Comparison of ENCODE assay signal across 16 cellular contexts in the genomic region with DNA sequence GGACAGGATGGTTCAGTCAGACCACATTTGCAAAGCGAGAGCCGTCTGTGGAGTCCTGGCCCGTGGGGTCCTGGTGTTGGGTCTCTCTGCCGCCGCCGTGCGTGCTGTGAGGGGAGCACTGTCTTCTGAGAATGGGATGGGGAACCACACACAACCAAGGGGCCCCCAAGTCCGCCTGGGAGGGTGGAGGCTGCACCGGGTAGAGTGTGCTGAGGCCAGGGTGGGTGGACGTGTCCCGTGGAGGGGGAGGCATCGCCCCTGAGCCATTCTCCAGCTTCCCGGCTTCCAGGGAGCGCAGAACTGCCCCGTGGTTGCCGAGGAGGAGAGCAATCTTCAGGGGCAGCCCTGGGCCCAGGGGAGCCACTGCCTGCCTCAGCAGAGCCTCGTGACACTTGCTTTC.
"Had no signal": no experiment of that assay in that cellular context is flagged by ENCODE, and none has a peak within 500 bp of the region (broad histone marks: within the 10 kb centered on the region; RNA-seq: fewer than 3 reads in every experiment).

No MANE protein-coding gene starts in this region.

- H3K4me3 Mint-ChIP-seq: activated CD4-positive, alpha-beta memory T cell treated with anti-CD3 and anti-CD28 coated beads, Interleukin-2, amount 10 ng/mL, durations not matched to agents 7 days and 5 days; activated CD4-positive, alpha-beta T cell treated with anti-CD3 and anti-CD28 coated beads for 36 hours; activated naive CD4-positive, alpha-beta T cell treated with anti-CD3 and anti-CD28 coated beads, Interleukin-2, amount 10 ng/mL, durations not matched to agents 7 days and 5 days; activated T-cell treated with anti-CD3 and anti-CD28 coated beads, Interleukin-2, amount 50 U/mL, for 24 hours; natural killer cell treated with Interleukin-12 subunit alpha and Interleukin-12 subunit beta and Interleukin-15 and Interleukin-18, amount 100 ng/mL, for 72 hours; stimulated activated naive CD8-positive, alpha-beta T cell treated with anti-CD3 and anti-CD28 coated beads, Interleukin-15, amount 100 ng/mL, for 72 hours; T-helper 17 cell had no signal

- H3K27me3 Mint-ChIP-seq: activated CD4-positive, alpha-beta memory T cell treated with anti-CD3 and anti-CD28 coated beads, Interleukin-2, amount 10 ng/mL, durations not matched to agents 7 days and 5 days; activated CD4-positive, alpha-beta T cell treated with anti-CD3 and anti-CD28 coated beads for 36 hours had no signal

- ATAC-seq: activated CD4-positive, alpha-beta T cell treated with anti-CD3 and anti-CD28 coated beads for 36 hours; stimulated activated naive CD8-positive, alpha-beta T cell treated with anti-CD3 and anti-CD28 coated beads, Interleukin-15, amount 100 ng/mL, for 72 hours; T-helper 17 cell had no signal

- H3K4me1 ChIP-seq: ascending aorta, psoas muscle had no signal

- H3K27ac ChIP-seq: ascending aorta, psoas muscle had no signal

- H3K27me3 ChIP-seq: ascending aorta, upper lobe of left lung had no signal

- H3K9me3 Mint-ChIP-seq: activated T-cell treated with anti-CD3 and anti-CD28 coated beads, Interleukin-2, amount 50 U/mL, for 24 hours; natural killer cell treated with Interleukin-12 subunit alpha and Interleukin-12 subunit beta and Interleukin-15 and Interleukin-18, amount 100 ng/mL, for 72 hours had no signal

- H3K27ac Mint-ChIP-seq: activated CD4-positive, alpha-beta memory T cell treated with anti-CD3 and anti-CD28 coated beads, Interleukin-2, amount 10 ng/mL, durations not matched to agents 7 days and 5 days; activated CD4-positive, alpha-beta T cell treated with anti-CD3 and anti-CD28 coated beads for 36 hours; activated naive CD4-positive, alpha-beta T cell treated with anti-CD3 and anti-CD28 coated beads, Interleukin-2, amount 10 ng/mL, durations not matched to agents 7 days and 5 days; activated T-cell treated with anti-CD3 and anti-CD28 coated beads, Interleukin-2, amount 50 U/mL, for 24 hours; natural killer cell treated with Interleukin-12 subunit alpha and Interleukin-12 subunit beta and Interleukin-15 and Interleukin-18, amount 100 ng/mL, for 72 hours; T-helper 17 cell had no signal

- FAIRE-seq: bronchial epithelial cell, colon, endometrium had no signal

- H3K36me3 Mint-ChIP-seq: activated naive CD4-positive, alpha-beta T cell treated with anti-CD3 and anti-CD28 coated beads, Interleukin-2, amount 10 ng/mL, durations not matched to agents 7 days and 5 days; natural killer cell treated with Interleukin-12 subunit alpha and Interleukin-12 subunit beta and Interleukin-15 and Interleukin-18, amount 100 ng/mL, for 72 hours had no signal

- H3K36me3 ChIP-seq: ascending aorta, upper lobe of left lung had no signal

- H3K4me1 Mint-ChIP-seq: activated CD4-positive, alpha-beta memory T cell treated with anti-CD3 and anti-CD28 coated beads, Interleukin-2, amount 10 ng/mL, durations not matched to agents 7 days and 5 days; activated CD4-positive, alpha-beta T cell treated with anti-CD3 and anti-CD28 coated beads for 36 hours; activated naive CD4-positive, alpha-beta T cell treated with anti-CD3 and anti-CD28 coated beads, Interleukin-2, amount 10 ng/mL, durations not matched to agents 7 days and 5 days; stimulated activated naive CD8-positive, alpha-beta T cell treated with anti-CD3 and anti-CD28 coated beads, Interleukin-15, amount 100 ng/mL, for 72 hours; T-helper 17 cell had no signal

- H3K9me3 ChIP-seq: ascending aorta, psoas muscle, upper lobe of left lung had no signal

- H3K4me3 ChIP-seq: ascending aorta, psoas muscle, upper lobe of left lung had no signal

- DNase-seq: activated CD4-positive, alpha-beta memory T cell treated with anti-CD3 and anti-CD28 coated beads, Interleukin-2, amount 10 ng/mL, durations not matched to agents 7 days and 5 days; activated CD4-positive, alpha-beta T cell treated with anti-CD3 and anti-CD28 coated beads for 36 hours; activated naive CD4-positive, alpha-beta T cell treated with anti-CD3 and anti-CD28 coated beads, Interleukin-2, amount 10 ng/mL, durations not matched to agents 7 days and 5 days; activated T-cell treated with anti-CD3 and anti-CD28 coated beads, Interleukin-2, amount 50 U/mL, for 24 hours; hippocampal formation; mesendoderm; nucleus accumbens; stimulated activated naive CD8-positive, alpha-beta T cell treated with anti-CD3 and anti-CD28 coated beads, Interleukin-15, amount 100 ng/mL, for 72 hours; T-helper 17 cell had no signal
